Comparison of ENCODE assay signal across 15 cellular contexts in the genomic region with DNA sequence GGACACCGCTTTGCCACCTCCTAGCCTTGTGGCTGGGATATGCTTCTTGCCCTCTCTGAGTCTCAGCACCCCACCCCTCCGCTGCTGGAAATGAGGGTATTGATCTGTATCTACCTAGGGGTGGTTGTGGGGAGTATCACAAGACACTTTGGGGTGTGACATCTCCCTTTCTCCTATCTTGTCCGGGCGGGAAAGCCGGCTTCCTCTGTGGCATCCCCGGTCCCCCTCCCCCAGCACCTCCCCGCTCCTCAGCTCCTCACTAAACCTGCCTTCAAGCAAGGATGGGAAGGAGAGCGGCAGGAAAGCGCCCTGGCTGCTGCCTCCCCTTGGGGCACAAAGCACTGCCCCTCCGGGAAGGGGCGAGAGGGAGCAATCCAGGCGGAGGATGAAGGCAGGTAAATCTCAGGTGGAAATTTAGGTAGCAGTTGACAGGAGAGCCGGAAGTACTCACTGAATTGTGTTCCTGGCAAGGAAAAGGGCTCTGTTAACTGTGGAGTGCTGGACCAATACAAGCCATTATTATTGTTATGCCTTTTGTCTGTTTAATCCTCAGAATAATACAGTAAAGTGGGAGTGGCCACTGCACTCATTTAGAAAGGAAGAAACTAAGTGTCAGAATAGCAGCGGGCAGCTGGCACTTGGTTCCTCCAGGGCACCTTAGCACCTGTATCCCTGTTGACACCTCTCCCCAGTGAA. TPM values are rescaled to one million over a fixed set of nuclear protein-coding genes. Genes with fewer than 3 reads are reported as not detected.
DNase-seq lines count a peak whose midpoint lies in the region; ATAC-seq and TF ChIP-seq lines count a peak whose summit lies in the region.
"Had no signal": no experiment of that assay in that cellular context is flagged by ENCODE, and none has a peak within 500 bp of the region (broad histone marks: within the 10 kb centered on the region; RNA-seq: fewer than 3 reads in every experiment).

No MANE protein-coding gene starts in this region.

- peak overlapping the region; percentile 38 for H2AK5ac ChIP-seq in neuronal stem cell (ENCODE audit: low read depth, low read length)

- no peak overlapping the region for H4K91ac ChIP-seq in neuronal stem cell (ENCODE audit: low read depth, low read length, poor library complexity)

- no peaks in the 10 kb centered on the region for H3K9me3 ChIP-seq in neuronal stem cell (replicated peaks in 1 of 2; ENCODE audit: control insufficient read depth in 2 of 2, insufficient read depth in 1 of 2, low read depth in 1 of 2, low read length in 2 of 2)
- H3K9me3 ChIP-seq: Caco-2, pancreas had no signal

- H3K18ac ChIP-seq in neuronal stem cell (ENCODE audit: low read length): peak overlapping the region; percentile 80

- H3K36me3 ChIP-seq in neuronal stem cell (replicated peaks in 1 of 2; ENCODE audit: control insufficient read depth in 2 of 2, insufficient read depth in 2 of 2, low read length in 2 of 2): no peaks in the 10 kb centered on the region
- H3K36me3 ChIP-seq: pancreas had no signal

- no peak overlapping the region for H3K27ac Mint-ChIP-seq in endothelial cell (ENCODE audit: unreplicated experiment)
- H3K27ac Mint-ChIP-seq: IgD-negative memory B cell had no signal

- H3K4ac ChIP-seq in neuronal stem cell (ENCODE audit: low read length): no peak overlapping the region

- H3K9ac ChIP-seq in neuronal stem cell (ENCODE audit: low read depth, low read length, poor library complexity): no peak overlapping the region

- WGBS in neuronal stem cell (ENCODE audit: extremely low coverage in 2 of 2, insufficient read length in 2 of 2, insufficient replicate concordance in 1 of 2), 2 donors: no CpG with 5 or more reads among the region's 14 CpGs

- H3K27me3 Mint-ChIP-seq in endothelial cell (ENCODE audit: unreplicated experiment): no peaks in the 10 kb centered on the region
- H3K27me3 Mint-ChIP-seq: IgD-negative memory B cell had no signal

- no peak overlapping the region for H3K14ac ChIP-seq in neuronal stem cell (ENCODE audit: low read length)

- no peaks in the 10 kb centered on the region for H3K9me3 Mint-ChIP-seq in endothelial cell (ENCODE audit: unreplicated experiment)
- H3K9me3 Mint-ChIP-seq: IgD-negative memory B cell had no signal

- no peaks in the 10 kb centered on the region for H3K36me3 Mint-ChIP-seq in endothelial cell (ENCODE audit: low read depth, unreplicated experiment)
- H3K36me3 Mint-ChIP-seq: IgD-negative memory B cell had no signal

- H3K27me3 ChIP-seq in neuronal stem cell (ENCODE audit: control insufficient read depth in 3 of 3, insufficient read depth in 3 of 3, low read depth in 1 of 3, low read length in 3 of 3): peaks cover 0 to 56% (median 0%) of the 10 kb centered on the region in 3 experiments
- H3K27me3 ChIP-seq: pancreas had no signal

- no peak overlapping the region for H3K4me2 ChIP-seq in neuronal stem cell (ENCODE audit: insufficient read depth, low read length, poor library complexity, severe bottlenecking)

- H2BK120ac ChIP-seq in neuronal stem cell (ENCODE audit: low read depth, low read length): no peak overlapping the region

- no peak overlapping the region for H2AFZ ChIP-seq in neuronal stem cell (ENCODE audit: low read length)

- H3K23ac ChIP-seq in neuronal stem cell (ENCODE audit: low read depth, low read length, poor library complexity): no peak overlapping the region

- peak overlapping the region; percentile 5 for H2BK5ac ChIP-seq in neuronal stem cell (ENCODE audit: low read length)

- H2BK12ac ChIP-seq in neuronal stem cell (ENCODE audit: low read length): peak overlapping the region; percentile 30

- H3K4me3 ChIP-seq in neuronal stem cell (ENCODE audit: low read length in 2 of 2): no peak overlapping the region
- H3K4me3 ChIP-seq: pancreas had no signal

- H3K4me3 Mint-ChIP-seq in endothelial cell (ENCODE audit: unreplicated experiment): no peak overlapping the region
- H3K4me3 Mint-ChIP-seq: IgD-negative memory B cell had no signal

- H3K4me1 Mint-ChIP-seq in endothelial cell (ENCODE audit: unreplicated experiment): peaks cover 22% of the 10 kb centered on the region
- H3K4me1 Mint-ChIP-seq: IgD-negative memory B cell had no signal

- H3K79me1 ChIP-seq in neuronal stem cell (ENCODE audit: low read depth, low read length): no peaks in the 10 kb centered on the region

- ATAC-seq in HG03025 (IDR thresholded peaks at IDR 0.05; ENCODE audit: low FRiP score, unreplicated experiment): no peak
- ATAC-seq: pancreas; stimulated activated naive CD8-positive, alpha-beta T cell treated with anti-CD3 and anti-CD28 coated beads, Interleukin-15, Interleukin-2, amounts not matched to agents 100 U/mL and 50 U/mL, for 24 hours had no signal

- DNase-seq in NCI-H2081 (lab: John Stamatoyannopoulos, UW) (peak; percentile 35 to 70), NCI-H2081 treated with DMSO at 0.1 percent for 48 hours (lab: John Stamatoyannopoulos, UW) (no peak), NCI-H2029 treated with DMSO at 0.1 percent for 48 hours (lab: John Stamatoyannopoulos, UW) (peak; percentile 99), neuronal stem cell (ENCODE audit: low spot score) (no peak), endothelial cell (ENCODE audit: low spot score) (no peak), NCI-H146 treated with DMSO at 0.1 percent for 48 hours (lab: John Stamatoyannopoulos, UW; ENCODE audit: unreplicated experiment) (no peak)
- DNase-seq in activated CD8-positive, alpha-beta memory T cell treated with anti-CD3 and anti-CD28 coated beads, Interleukin-2, amount 50 U/mL, for 4 hours: peak; percentile 10
- DNase-seq: Caco-2; GOT3; small intestine; stimulated activated naive CD8-positive, alpha-beta T cell treated with anti-CD3 and anti-CD28 coated beads, Interleukin-15, Interleukin-2, amounts not matched to agents 100 U/mL and 50 U/mL, for 24 hours had no signal

- no peak for TF ChIP-seq CTCF in endothelial cell (IDR thresholded peaks at IDR 0.05; ENCODE audit: unreplicated experiment)

- no peak overlapping the region for H4K8ac ChIP-seq in neuronal stem cell (ENCODE audit: low read depth, low read length)

- H3K4me1 ChIP-seq in neuronal stem cell (ENCODE audit: control insufficient read depth in 2 of 2, insufficient read depth in 1 of 2, low read depth in 1 of 2, low read length in 2 of 2): peaks cover 0 to 2% of the 10 kb centered on the region in 2 donors
- H3K4me1 ChIP-seq: pancreas had no signal

- H2BK15ac ChIP-seq in neuronal stem cell (ENCODE audit: low read length): peak overlapping the region; percentile 39

- H3K27ac ChIP-seq in neuronal stem cell (replicated peaks; ENCODE audit: low read length): no peak overlapping the region
- H3K27ac ChIP-seq: epithelial cell of prostate, pancreas had no signal

RNA-seq across cellular contexts. Expression of a gene that starts 49.0 kb away (rescaled TPM):
- polyA plus RNA-seq in neuronal stem cell (2013, experiment 1 of 2): 23.6 TPM
- polyA plus RNA-seq in neuronal stem cell (2013, experiment 2 of 2): 22.6 TPM
- total RNA-seq in endothelial cell (ENCODE audit: unreplicated experiment): 15.8 TPM

Comparison
In these comparisons a context has a peak if more than half of its experiments do, and no peak if none do; other contexts are left out.
1. DNase-seq: peak in NCI-H2081 (2 of 2), NCI-H2029 treated with DMSO at 0.1 percent for 48 hours (single experiment) and activated CD8-positive, alpha-beta memory T cell treated with anti-CD3 and anti-CD28 coated beads, Interleukin-2, amount 50 U/mL, for 4 hours (single experiment); none in NCI-H2081 treated with DMSO at 0.1 percent for 48 hours (single experiment), neuronal stem cell (single experiment), endothelial cell (single experiment) and NCI-H146 treated with DMSO at 0.1 percent for 48 hours (single experiment).